In the genomic region with DNA sequence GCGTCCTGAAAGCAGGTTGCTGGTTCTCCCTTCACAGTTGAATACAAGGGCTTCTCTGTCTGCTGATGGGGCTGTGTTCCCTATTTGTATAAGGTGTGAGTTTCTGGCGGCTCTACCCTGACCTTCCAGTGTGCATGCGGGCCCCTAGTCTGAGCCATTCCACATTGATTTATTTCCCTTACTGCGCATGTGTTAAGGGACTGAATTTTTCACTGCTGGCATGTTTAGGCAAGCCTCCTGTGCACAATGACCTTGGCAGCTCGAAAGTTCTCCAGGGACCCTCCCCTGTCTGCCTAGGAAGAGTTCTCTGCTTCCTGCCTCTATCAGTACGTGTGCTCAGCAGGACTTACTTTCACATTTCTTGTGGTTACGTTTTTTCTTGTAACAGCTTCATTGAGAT, we compare ENCODE assay signal across 14 cellular contexts. TPM values are rescaled to one million over a fixed set of nuclear protein-coding genes. Genes with fewer than 3 reads are reported as not detected.
DNase-seq lines count a peak whose midpoint lies in the region; ATAC-seq, FAIRE-seq and TF ChIP-seq lines count a peak whose summit lies in the region.
"Had no signal": no experiment of that assay in that cellular context is flagged by ENCODE, and none has a peak within 500 bp of the region (broad histone marks: within the 10 kb centered on the region; RNA-seq: fewer than 3 reads in every experiment).

No MANE protein-coding gene starts in this region.

- peaks cover 46% of the 10 kb centered on the region for H3K36me3 Mint-ChIP-seq in nephron progenitor cell (ENCODE audit: low read depth)

- no peak overlapping the region for H3K4me3 ChIP-seq in BLaER1
- peak overlapping the region in 1 of 4 donors; percentile 8 for H3K4me3 ChIP-seq in esophagus muscularis mucosa

- H3K4me3 Mint-ChIP-seq in nephron progenitor cell = no peak overlapping the region
- H3K4me3 Mint-ChIP-seq: IgD-negative memory B cell had no signal

- peaks cover 38% of the 10 kb centered on the region for H3K4me1 Mint-ChIP-seq in nephron progenitor cell

- peak overlapping the region; percentile 66 for H3K4me2 ChIP-seq in BLaER1

- POLR2A ChIA-PET in RWPE1 (lab: Yijun Ruan, JAX; ENCODE audit: low non-redundant PET) = no interaction called here

- CTCF ChIA-PET in RWPE1 (lab: Yijun Ruan, JAX) = no interaction called here

- intact Hi-C loops in esophagus muscularis mucosa (cut with DNase I) = no loop called here

- TF ChIP-seq CTCF in RWPE1 (conservative IDR thresholded peaks at IDR 0.05; ENCODE audit: low read depth) (no peak), esophagus muscularis mucosa (IDR thresholded peaks at IDR 0.05) (no peak), nephron progenitor cell (IDR thresholded peaks at IDR 0.05) (no peak)

- WGBS in esophagus muscularis mucosa = 22% methylated on average over 7 of the region's 7 CpGs

- TF ChIP-seq POLR2A in esophagus muscularis mucosa (IDR thresholded peaks at IDR 0.05; ENCODE audit: low read depth) (no peak), H54 (IDR thresholded peaks at IDR 0.05; ENCODE audit: low read depth, low read length) (no peak)

- H3K27ac ChIP-seq in BLaER1 (peak overlapping the region; percentile 46; the same call in 1 of the 2 replicates), RWPE1 (peak overlapping the region; percentile 64), esophagus muscularis mucosa (replicated peaks in 1 of 4) (peak overlapping the region; percentile 5 to 74 (median 46))
- H3K27ac ChIP-seq: WERI-Rb-1 had no signal

- H3K27me3 Mint-ChIP-seq in nephron progenitor cell (ENCODE audit: low read depth, poor library complexity) = no peaks in the 10 kb centered on the region
- H3K27me3 Mint-ChIP-seq: IgD-negative memory B cell had no signal

- FAIRE-seq in H54 (lab: Jason Lieb, UNC) = no peak

- H3K9me3 ChIP-seq in BLaER1 (peaks cover 21% of the 10 kb centered on the region), esophagus muscularis mucosa (no peaks in the 10 kb centered on the region)

- H3K4me1 ChIP-seq in BLaER1 (peaks cover 42% of the 10 kb centered on the region), esophagus muscularis mucosa (peaks cover 58 to 62% (median 59%) of the 10 kb centered on the region in 4 donors)

- H3K9me3 Mint-ChIP-seq in nephron progenitor cell = peaks cover 41% of the 10 kb centered on the region
- H3K9me3 Mint-ChIP-seq: activated naive CD4-positive, alpha-beta T cell treated with anti-CD3 and anti-CD28 coated beads, Interleukin-2, amount 50 U/mL, for 72 hours; IgD-negative memory B cell had no signal

- ATAC-seq in HG03175 (IDR thresholded peaks at IDR 0.05; ENCODE audit: unreplicated experiment) = no peak
- ATAC-seq in activated CD4-positive, CD25-positive, alpha-beta regulatory T cell treated with anti-CD3 and anti-CD28 coated beads, Interleukin-2, amount 50 U/mL, for 24 hours = no peak

- H3K9ac ChIP-seq in BLaER1 = peak overlapping the region; percentile 30

- H3K27me3 ChIP-seq in BLaER1 (no peaks in the 10 kb centered on the region), esophagus muscularis mucosa (no peaks in the 10 kb centered on the region)

- no peak for DNase-seq in RWPE1 (ENCODE audit: low spot score)
- no peak for DNase-seq in esophagus muscularis mucosa (ENCODE audit: extremely low spot score)
- DNase-seq in nephron progenitor cell = no peak
- no peak for DNase-seq in H54 (ENCODE audit: insufficient read length, low spot score)
- DNase-seq in NCI-H1694 treated with DMSO at 0.1 percent for 48 hours (lab: John Stamatoyannopoulos, UW) = no peak
- DNase-seq: GOT3, mesendoderm, NCI-H1092, WERI-Rb-1 had no signal

- no peak for TF ChIP-seq EP300 in esophagus muscularis mucosa (IDR thresholded peaks at IDR 0.05)

- peaks cover 56% of the 10 kb centered on the region for H4K20me1 ChIP-seq in BLaER1

- H3K36me3 ChIP-seq in BLaER1 (peaks cover 52% of the 10 kb centered on the region), esophagus muscularis mucosa (peaks cover 0 to 18% (median 13%) of the 10 kb centered on the region in 4 donors)

- H3K27ac Mint-ChIP-seq in nephron progenitor cell = peak overlapping the region; percentile 83

RNA-seq across cellular contexts. Expression of a gene that starts 11.4 kb away (rescaled TPM):
- total RNA-seq in esophagus muscularis mucosa = 10 to 100 TPM; 45.7 to 74.8 (median 57.7) TPM
